8 cellular contexts compared by ENCODE assay signal in the genomic region with DNA sequence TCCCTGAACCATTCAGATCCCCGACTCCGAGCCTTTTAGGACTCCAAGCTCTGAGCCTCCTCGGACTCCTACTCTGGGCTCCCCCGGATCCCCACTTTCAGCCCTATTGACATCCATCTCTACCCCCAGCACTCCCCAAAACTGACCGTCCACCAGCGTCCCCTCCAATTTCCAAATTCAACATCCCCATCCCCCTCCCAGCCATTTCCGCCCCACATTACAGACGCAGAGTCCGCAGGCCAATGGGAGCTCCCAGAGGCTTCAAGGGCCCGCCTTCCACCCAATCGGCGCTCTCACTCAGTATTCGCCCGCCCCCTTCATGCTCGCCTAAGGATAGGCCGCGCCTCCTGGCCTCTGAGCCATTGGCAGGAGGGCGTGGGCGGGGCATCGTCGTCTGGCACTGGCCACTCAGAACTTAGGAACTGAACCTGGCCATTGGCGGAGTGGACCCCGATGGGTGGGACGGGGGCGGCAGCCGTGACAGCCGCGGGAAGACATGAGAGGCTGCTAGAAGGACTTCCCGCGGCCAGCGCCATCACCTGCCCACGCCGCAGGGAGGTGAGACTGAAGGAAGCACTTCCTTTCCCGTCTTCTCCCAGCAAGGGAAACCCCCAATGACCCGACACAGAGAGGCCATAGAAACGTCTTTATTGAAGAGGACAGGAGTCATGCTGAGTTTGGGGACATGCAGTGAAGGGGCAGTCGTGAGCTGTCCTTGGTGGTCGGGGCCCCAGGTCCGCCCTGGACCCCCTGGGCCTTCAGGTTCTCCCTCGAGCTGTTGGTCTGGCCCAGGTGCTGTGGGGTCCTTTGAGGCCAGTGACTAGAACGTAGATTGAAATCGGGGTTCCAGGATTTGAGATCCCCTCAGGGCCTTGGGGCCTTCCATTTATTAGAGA. TPM values are rescaled to one million over a fixed set of nuclear protein-coding genes. Genes with fewer than 3 reads are reported as not detected.
DNase-seq lines count a peak whose midpoint lies in the region; ATAC-seq, FAIRE-seq and TF ChIP-seq lines count a peak whose summit lies in the region.

A gene (minus strand): TSS at position 185 of the 896 bp plus-strand sequence. CDS start 816 bp downstream, outside the sequence.

- peaks cover 3% of the 10 kb centered on the region for H3K4me1 ChIP-seq in hepatocyte (ENCODE audit: insufficient read depth)

- peaks cover 5% of the 10 kb centered on the region for H3K79me2 ChIP-seq in hepatocyte

- H3K9me2 ChIP-seq in hepatocyte (replicated peaks; ENCODE audit: insufficient read depth), result no peaks in the 10 kb centered on the region

- H2AFZ ChIP-seq in hepatocyte, result peak within 1 kb of the TSS; percentile 35

- peak within 1 kb of the TSS; percentile 2 for H3K27ac ChIP-seq in hepatocyte

- no peak for TF ChIP-seq CTCF in hepatocyte (IDR thresholded peaks at IDR 0.05; ENCODE audit: poor library complexity)

- FAIRE-seq in GM18507 (lab: Jason Lieb, UNC), result peak; percentile 100

- peak within 1 kb of the TSS; percentile 86 for H3K4me2 ChIP-seq in hepatocyte

- 3% methylated on average over 42 of the region's 42 CpGs for WGBS in hepatocyte (ENCODE audit: low lambda C conversion rate, missing lambda C conversion rate)

- DNase-seq in GM18507 (ENCODE audit: extremely low spot score, insufficient read length, low read depth) (peak; percentile 98), NCI-H2029 treated with DMSO at 0.1 percent for 48 hours (lab: John Stamatoyannopoulos, UW) (peak; percentile 96), T-helper 9 cell (peak; percentile 97), astrocyte of the hippocampus (ENCODE audit: low read depth, low spot score) (peak; percentile 100), hepatocyte (ENCODE audit: low spot score) (peak; percentile 100), renal cortical epithelial cell (ENCODE audit: low read depth) (peak; percentile 96), cortex of kidney (lab: John Stamatoyannopoulos, UW) (no peak)

- H4K20me1 ChIP-seq in hepatocyte (ENCODE audit: insufficient read depth, poor library complexity, severe bottlenecking), result no peaks in the 10 kb centered on the region

- H3K36me3 ChIP-seq in hepatocyte (replicated peaks; ENCODE audit: insufficient read depth, low read depth), result no peaks in the 10 kb centered on the region

- peak; percentile 99 for ATAC-seq in HG02981 (IDR thresholded peaks at IDR 0.05; ENCODE audit: unreplicated experiment)

- no peaks in the 10 kb centered on the region for H3K9me3 ChIP-seq in hepatocyte (ENCODE audit: low read depth)

- peak within 1 kb of the TSS; percentile 34 for H3K4me3 ChIP-seq in hepatocyte

- H3K27me3 ChIP-seq in hepatocyte, result no peaks in the 10 kb centered on the region

RNA-seq across cellular contexts. Expression of the gene that starts here (rescaled TPM):
- total RNA-seq in hepatocyte (14.2 and 24.1 TPM in 2 replicates), renal cortical epithelial cell (10.6 and 11.8 TPM in 2 replicates)
- 31.1 and 33.7 TPM in 2 replicates for polyA plus RNA-seq in hepatocyte
